ENCODE assay signal across 23 cellular contexts in genomic region chr9:101403886-101404285, GRCh38. TPM values are rescaled to one million over a fixed set of nuclear protein-coding genes. Genes with fewer than 3 reads are reported as not detected.
DNase-seq lines count a peak whose midpoint lies in the region; ATAC-seq, FAIRE-seq and TF ChIP-seq lines count a peak whose summit lies in the region.
"Had no signal": no experiment of that assay in that cellular context is flagged by ENCODE, and none has a peak within 500 bp of the region (broad histone marks: within the 10 kb centered on the region; RNA-seq: fewer than 3 reads in every experiment).

No MANE protein-coding gene starts in this region.

- H3K4me2 ChIP-seq in A549, result no peak overlapping the region
- peak overlapping the region; percentile 87 for H3K4me2 ChIP-seq in Loucy (ENCODE audit: low read depth, low read length, poor library complexity, severe bottlenecking)
- H3K4me2 ChIP-seq: GM23338 had no signal

- peaks cover 17% of the 10 kb centered on the region for H4K20me1 ChIP-seq in Loucy (ENCODE audit: insufficient read depth, low read length, poor library complexity, severe bottlenecking)

- no peak for ATAC-seq in A549
- ATAC-seq in central memory CD8-positive, alpha-beta T cell (replicated peaks; ENCODE audit: extremely low read depth, poor library complexity, severe bottlenecking), result no peak
- ATAC-seq in left ventricle myocardium superior, result no peak
- ATAC-seq in HG03565 (IDR thresholded peaks at IDR 0.05; ENCODE audit: unreplicated experiment), result no peak
- ATAC-seq: GM23338 had no signal

- H3K27me3 ChIP-seq in Loucy (ENCODE audit: insufficient read depth, low read length, poor library complexity, severe bottlenecking) (no peaks in the 10 kb centered on the region), liver (ENCODE audit: control insufficient read depth in 4 of 4, insufficient read depth in 4 of 4, low read length in 3 of 4) (no peaks in the 10 kb centered on the region)

- H3K36me3 ChIP-seq in Loucy (ENCODE audit: insufficient read depth, low read length) (peaks cover 39% of the 10 kb centered on the region), liver (ENCODE audit: control insufficient read depth in 4 of 4, insufficient read depth in 3 of 4, low read depth in 1 of 4, low read length in 3 of 4) (peaks cover 19 to 79% (median 78%) of the 10 kb centered on the region in 4 donors)

- 95% methylated on average over 5 of the region's 5 CpGs for WGBS in A549 (ENCODE audit: missing lambda C conversion rate)
- 99% methylated on average over 5 of the region's 5 CpGs for WGBS in liver

- H2AFZ ChIP-seq in Loucy (ENCODE audit: low read length), result no peak overlapping the region
- H2AFZ ChIP-seq: GM23338 had no signal

- no peak overlapping the region for H3K9ac ChIP-seq in Loucy (ENCODE audit: low read depth, low read length, poor library complexity, severe bottlenecking)
- H3K9ac ChIP-seq in liver (ENCODE audit: low read depth in 1 of 2, low read length in 2 of 2), result no peak overlapping the region

- peak; percentile 32 for FAIRE-seq in A549 (lab: Jason Lieb, UNC)
- FAIRE-seq: GM12892, GM18507, H54 had no signal

- intact Hi-C loops in left ventricle myocardium superior (cut with micrococcal nuclease), result no loop called here

- peaks cover 36% of the 10 kb centered on the region for H3K79me2 ChIP-seq in Loucy (ENCODE audit: insufficient read depth, low read length)

- DNase-seq in A549 (ENCODE audit: low read depth in 1 of 2, low spot score in 1 of 2) (no peak), left ventricle myocardium superior (no peak), hepatic stellate cell (ENCODE audit: low spot score) (no peak)
- no peak for DNase-seq in central memory CD8-positive, alpha-beta T cell (ENCODE audit: low spot score in 2 of 2)
- DNase-seq: AML-193; Caco-2; CD4-positive, alpha-beta T cell; DMS153; DMS79; GDM1; HCEC 1CT; IMR-90 had no signal

- no peak for TF ChIP-seq POLR2A in A549 (IDR thresholded peaks at IDR 0.05; ENCODE audit: low read length)

- H3K4me1 Mint-ChIP-seq in central memory CD8-positive, alpha-beta T cell, result peaks cover 40% of the 10 kb centered on the region

- peaks cover 91% of the 10 kb centered on the region for H3K9me3 ChIP-seq in A549
- H3K9me3 ChIP-seq in Loucy (ENCODE audit: insufficient read depth, low read depth, low read length), result peaks cover 17% of the 10 kb centered on the region; the same call in 1 of the 2 replicates
- peaks cover 22 to 55% (median 37%) of the 10 kb centered on the region in 4 donors for H3K9me3 ChIP-seq in liver (ENCODE audit: control insufficient read depth in 4 of 4, low read length in 3 of 4)

- H3K27ac ChIP-seq in A549 (no peak overlapping the region), liver (ENCODE audit: low read depth in 1 of 2, low read length in 2 of 2) (no peak overlapping the region)
- H3K27ac ChIP-seq: C4-2B, HL-60 had no signal

- H3K4me1 ChIP-seq in A549 (peaks cover 5% of the 10 kb centered on the region; the same call in 1 of the 3 replicates), Loucy (ENCODE audit: insufficient read depth, low read length, poor library complexity, severe bottlenecking) (peaks cover 38% of the 10 kb centered on the region), liver (ENCODE audit: control insufficient read depth in 4 of 4, insufficient read depth in 4 of 4, low read length in 3 of 4) (peaks cover 0 to 11% (median 3%) of the 10 kb centered on the region in 4 donors)
- H3K4me1 ChIP-seq: Caco-2 had no signal

- H3K9me2 ChIP-seq in Loucy (replicated peaks; ENCODE audit: low read depth, low read length), result no peaks in the 10 kb centered on the region

- CTCF ChIA-PET in A549 (lab: Yijun Ruan, JAX), result interaction anchor here (2.8 kb wide), 1 partner anchor 45 kb away, joined by 10 read pairs; no protein-coding TSS in a partner anchor

- H3K4me3 ChIP-seq in A549 (no peak overlapping the region), Loucy (ENCODE audit: low read length, poor library complexity, severe bottlenecking) (peak overlapping the region; percentile 42), liver (ENCODE audit: low read depth in 1 of 3, low read length in 3 of 3) (peak overlapping the region in 2 of 3 donors; percentile 6 to 20)
- H3K4me3 ChIP-seq: GM23338 had no signal

- peaks cover 27% of the 10 kb centered on the region for H3K9me3 Mint-ChIP-seq in central memory CD8-positive, alpha-beta T cell

- TF ChIP-seq RAD21 in A549 (conservative IDR thresholded peaks at IDR 0.05 in 1 of 2, IDR thresholded peaks at IDR 0.05 in 1 of 2), result no peak
- no peak for TF ChIP-seq RAD21 in liver (IDR thresholded peaks at IDR 0.05)

- no peaks in the 10 kb centered on the region for H3F3A ChIP-seq in Loucy (ENCODE audit: low read depth)

- TF ChIP-seq CTCF in A549 (IDR thresholded peaks at IDR 0.05), result no peak
- TF ChIP-seq CTCF in Loucy (conservative IDR thresholded peaks at IDR 0.05; ENCODE audit: low read length), result no peak
- TF ChIP-seq CTCF in liver (IDR thresholded peaks at IDR 0.05; ENCODE audit: low read depth, low read length, missing input control), result no peak

- H3K27me3 Mint-ChIP-seq in central memory CD8-positive, alpha-beta T cell, result no peaks in the 10 kb centered on the region
- H3K27me3 Mint-ChIP-seq: CD4-positive, alpha-beta T cell had no signal

- no peak for TF ChIP-seq EP300 in A549 (IDR thresholded peaks at IDR 0.05)

- no peak overlapping the region for H3K4me3 Mint-ChIP-seq in central memory CD8-positive, alpha-beta T cell
- H3K4me3 Mint-ChIP-seq: CD4-positive, alpha-beta T cell; GM23338 had no signal

- H3K36me3 Mint-ChIP-seq in central memory CD8-positive, alpha-beta T cell (ENCODE audit: insufficient read depth), result peaks cover 58% of the 10 kb centered on the region

- H3K27ac Mint-ChIP-seq in central memory CD8-positive, alpha-beta T cell (ENCODE audit: low read depth), result peak overlapping the region; percentile 9
- H3K27ac Mint-ChIP-seq: CD4-positive, alpha-beta T cell; GM23338 had no signal

- POLR2A ChIA-PET in A549 (lab: Yijun Ruan, JAX), result no interaction called here

TF ChIP-seq in A549, 52 proteins besides CTCF, POLR2A, EP300 and RAD21:
- TF ChIP-seq EHF (CRISPR knock-in tag; IDR thresholded peaks at IDR 0.05) (no peak), ZSCAN20 (CRISPR knock-in tag; IDR thresholded peaks at IDR 0.05) (no peak)
TF ChIP-seq in A549: peak in this region for 0.

TF ChIP-seq in liver, 16 proteins besides CTCF, POLR2A, EP300 and RAD21 (continues in another document):
- no peak for TF ChIP-seq SP1 (IDR thresholded peaks at IDR 0.05)
- no peak for TF ChIP-seq JUND (IDR thresholded peaks at IDR 0.05)
- no peak for TF ChIP-seq FOXA1 (IDR thresholded peaks at IDR 0.05)
- no peak for TF ChIP-seq YY1 (IDR thresholded peaks at IDR 0.05)
- TF ChIP-seq RXRA (IDR thresholded peaks at IDR 0.05), result no peak
- no peak for TF ChIP-seq GABPA (IDR thresholded peaks at IDR 0.05 in 1 of 2, conservative IDR thresholded peaks at IDR 0.05 in 1 of 2)
- TF ChIP-seq, protein P1, sequence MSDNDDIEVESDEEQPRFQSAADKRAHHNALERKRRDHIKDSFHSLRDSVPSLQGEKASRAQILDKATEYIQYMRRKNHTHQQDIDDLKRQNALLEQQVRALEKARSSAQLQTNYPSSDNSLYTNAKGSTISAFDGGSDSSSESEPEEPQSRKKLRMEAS (IDR thresholded peaks at IDR 0.05), result no peak
- no peak for TF ChIP-seq NR2F2 (IDR thresholded peaks at IDR 0.05)
- TF ChIP-seq EGR1 (IDR thresholded peaks at IDR 0.05; ENCODE audit: low read depth in 2 of 2), result no peak
- TF ChIP-seq HNF4G (IDR thresholded peaks at IDR 0.05), result no peak
- TF ChIP-seq FOXA2 (IDR thresholded peaks at IDR 0.05), result no peak

RNA-seq across cellular contexts. Expression of gene ZNF189, which starts 5.2 kb away (rescaled TPM):
- polyA plus RNA-seq in A549 (2011; rRNA removed) (13.9 and 14.0 TPM in 2 replicates), A549 (2017; fragmentation: RNase III; extraction: RNeasy Plus Mini Kit Qiagen cat#74134 plus additional on column Dnase treatment) (8.3 to 9.6 TPM (median 8.8 TPM) in 3 replicates), liver (1 to 10 TPM; 4.4 to 5.1 TPM)
- polyA plus RNA-seq in A549 (2012; cell fraction: cytosol; rRNA removed), result 1.2 and 1.3 TPM in 2 replicates
- polyA plus RNA-seq in A549 (2012; cell fraction: nucleus; rRNA removed), result 1.3 and 2.3 TPM in 2 replicates
- polyA minus RNA-seq in A549 (2011; rRNA and poly(A)+ RNA removed), result 5.4 and 6.5 TPM in 2 replicates
- total RNA-seq in liver (10 to 100 TPM; 11.4 to 16.1 TPM), left ventricle myocardium superior (17.5 TPM)

RNA-seq across cellular contexts. Expression of gene MRPL50, which starts 5.5 kb away (rescaled TPM):
- polyA plus RNA-seq in A549 (2011; rRNA removed) (37.6 and 42.5 TPM in 2 replicates), A549 (2017; fragmentation: RNase III; extraction: RNeasy Plus Mini Kit Qiagen cat#74134 plus additional on column Dnase treatment) (23.7 to 24.7 TPM (median 23.9 TPM) in 3 replicates), liver (10 to 100 TPM in 1 of 2 donors, 1 to 10 TPM in 1; 5.7 to 12.3 TPM)
- polyA plus RNA-seq in A549 (2012; cell fraction: cytosol; rRNA removed), result 7.7 and 8.3 TPM in 2 replicates
- 2.0 and 3.6 TPM in 2 replicates for polyA plus RNA-seq in A549 (2012; cell fraction: nucleus; rRNA removed)
- polyA minus RNA-seq in A549 (2011; rRNA and poly(A)+ RNA removed), result 2.1 and 2.7 TPM in 2 replicates
- total RNA-seq in liver (10 to 100 TPM in 1 of 2 donors, 1 to 10 TPM in 1; 9.0 to 11.9 TPM), left ventricle myocardium superior (18.2 TPM)

RNA-seq across cellular contexts. Expression of gene BAAT, which starts 19.1 kb away (rescaled TPM):
- polyA plus RNA-seq in A549 (2011; rRNA removed) (9.1 TPM in 2 replicates), A549 (2017; fragmentation: RNase III; extraction: RNeasy Plus Mini Kit Qiagen cat#74134 plus additional on column Dnase treatment) (10.1 to 13.6 TPM (median 10.9 TPM) in 3 replicates), liver (100 to 1,000 TPM; 136 to 275 TPM)
- polyA plus RNA-seq in A549 (2012; cell fraction: cytosol; rRNA removed), result 1.9 and 2.3 TPM in 2 replicates
- polyA plus RNA-seq in A549 (2012; cell fraction: nucleus; rRNA removed), result 2.2 and 4.3 TPM in 2 replicates
- polyA minus RNA-seq in A549 (2011; rRNA and poly(A)+ RNA removed), result 6.2 and 6.7 TPM in 2 replicates
- total RNA-seq in liver (100 to 1,000 TPM in 1 of 2 donors, 10 to 100 TPM in 1; 31.9 to 167 TPM), left ventricle myocardium superior (not detected)
- total RNA-seq: CD4-positive, alpha-beta T cell; HT1080; IMR-90 had no signal
- polyA plus RNA-seq: BJ, IMR-90 had no signal

RNA-seq across cellular contexts. Expression of gene ALDOB, which starts 31.7 kb away (rescaled TPM):
- polyA plus RNA-seq in A549 (2011; rRNA removed), result 0.07 TPM in 1 of 2 replicates, not detected in the other
- polyA plus RNA-seq in A549 (2012; cell fraction: cytosol; rRNA removed), result 0.03 TPM in 1 of 2 replicates, not detected in the other
- polyA plus RNA-seq in A549 (2012; cell fraction: nucleus; rRNA removed), result not detected in 2 replicates
- polyA plus RNA-seq in A549 (2017; fragmentation: RNase III; extraction: RNeasy Plus Mini Kit Qiagen cat#74134 plus additional on column Dnase treatment), result not detected in 3 replicates
- polyA minus RNA-seq in A549 (2011; rRNA and poly(A)+ RNA removed), result not detected in 2 replicates
- 1,000 to 10,000 TPM in 1 of 2 donors, 100 to 1,000 TPM in 1; 527 to 1,744 TPM for total RNA-seq in liver
- polyA plus RNA-seq in liver, result 1,000 to 10,000 TPM; 1,872 to 2,132 TPM
- 0.35 TPM for total RNA-seq in left ventricle myocardium superior
- total RNA-seq: CD4-positive, alpha-beta T cell; GM23338; HT1080; IMR-90 had no signal
- polyA plus RNA-seq: BJ, GM23338, IMR-90 had no signal

Comparison
In these comparisons a context has a peak if more than half of its experiments do, and no peak if none do; other contexts are left out.
1. RNA of gene BAAT, which starts 19.1 kb away (total RNA-seq): 31.9 to 167 TPM in liver; not detected in left ventricle myocardium superior (single experiment); every median in the first group is over 10 times any median in the second.